In the genomic region with DNA sequence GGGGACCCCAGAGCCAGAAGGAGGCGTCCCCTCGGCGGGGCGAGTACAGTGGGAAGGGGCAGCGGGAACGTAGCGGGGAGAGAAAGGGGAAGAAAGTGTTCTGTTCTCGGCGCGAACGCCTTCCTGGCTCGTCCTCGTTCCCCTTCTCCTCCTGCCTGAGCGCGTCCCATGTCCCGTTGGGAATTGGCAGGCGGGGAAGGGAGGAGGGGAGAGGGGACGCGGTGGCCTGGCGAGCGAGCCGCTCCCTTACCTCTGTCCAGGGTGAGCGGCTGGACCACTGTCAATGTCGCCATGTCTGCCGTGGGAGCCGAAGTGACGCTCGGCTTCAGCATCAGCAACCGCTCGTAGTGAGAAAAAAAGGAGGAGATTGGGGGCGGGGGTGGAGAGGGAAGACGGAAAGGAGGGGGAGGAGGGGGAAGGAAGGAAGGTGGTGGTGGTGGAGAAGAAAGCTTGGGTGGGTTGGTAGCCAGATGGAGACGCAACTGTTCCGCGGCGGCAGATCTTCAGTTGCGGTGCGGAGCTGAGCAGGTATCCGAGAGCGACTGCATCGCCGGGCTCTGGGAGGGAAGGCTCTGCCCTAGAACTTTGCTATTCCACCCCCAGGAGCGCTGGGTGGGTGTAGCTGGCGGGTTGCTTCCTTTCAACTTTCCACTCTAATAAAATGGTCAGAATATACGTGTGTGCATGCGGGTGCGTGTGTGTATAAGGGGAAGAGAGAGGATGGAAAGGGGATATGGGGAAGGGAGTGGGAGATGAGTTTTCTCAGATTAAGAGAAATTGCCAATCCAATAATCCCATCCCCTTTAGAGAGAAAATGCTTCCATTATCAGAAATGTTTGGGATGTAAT, we compare ENCODE assay signal across 1 cellular context.
TF ChIP-seq lines count a peak whose summit lies in the region.

A gene with protein sequence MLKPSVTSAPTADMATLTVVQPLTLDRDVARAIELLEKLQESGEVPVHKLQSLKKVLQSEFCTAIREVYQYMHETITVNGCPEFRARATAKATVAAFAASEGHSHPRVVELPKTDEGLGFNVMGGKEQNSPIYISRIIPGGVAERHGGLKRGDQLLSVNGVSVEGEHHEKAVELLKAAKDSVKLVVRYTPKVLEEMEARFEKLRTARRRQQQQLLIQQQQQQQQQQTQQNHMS (minus strand): TSS at position 544 of the 848 bp plus-strand sequence. CDS start 212 bp downstream, at position 332.

TF ChIP-seq in SK-N-SH treated with all-trans-retinoic acid at 6 μM for 48 hours, 23 proteins besides CTCF, POLR2A, EP300 and RAD21 (continued from another document):
- TF ChIP-seq, protein P1, sequence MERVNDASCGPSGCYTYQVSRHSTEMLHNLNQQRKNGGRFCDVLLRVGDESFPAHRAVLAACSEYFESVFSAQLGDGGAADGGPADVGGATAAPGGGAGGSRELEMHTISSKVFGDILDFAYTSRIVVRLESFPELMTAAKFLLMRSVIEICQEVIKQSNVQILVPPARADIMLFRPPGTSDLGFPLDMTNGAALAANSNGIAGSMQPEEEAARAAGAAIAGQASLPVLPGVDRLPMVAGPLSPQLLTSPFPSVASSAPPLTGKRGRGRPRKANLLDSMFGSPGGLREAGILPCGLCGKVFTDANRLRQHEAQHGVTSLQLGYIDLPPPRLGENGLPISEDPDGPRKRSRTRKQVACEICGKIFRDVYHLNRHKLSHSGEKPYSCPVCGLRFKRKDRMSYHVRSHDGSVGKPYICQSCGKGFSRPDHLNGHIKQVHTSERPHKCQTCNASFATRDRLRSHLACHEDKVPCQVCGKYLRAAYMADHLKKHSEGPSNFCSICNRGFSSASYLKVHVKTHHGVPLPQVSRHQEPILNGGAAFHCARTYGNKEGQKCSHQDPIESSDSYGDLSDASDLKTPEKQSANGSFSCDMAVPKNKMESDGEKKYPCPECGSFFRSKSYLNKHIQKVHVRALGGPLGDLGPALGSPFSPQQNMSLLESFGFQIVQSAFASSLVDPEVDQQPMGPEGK (CRISPR knock-in tag; IDR thresholded peaks at IDR 0.05; ENCODE audit: borderline replicate concordance), result no peak
- TF ChIP-seq ZNF70 (CRISPR knock-in tag; IDR thresholded peaks at IDR 0.05), result no peak
- no peak for TF ChIP-seq RARB (CRISPR knock-in tag; IDR thresholded peaks at IDR 0.05)
- TF ChIP-seq ARNTL (CRISPR knock-in tag; IDR thresholded peaks at IDR 0.05; ENCODE audit: borderline replicate concordance, low read depth), result no peak
- no peak for TF ChIP-seq ESRRG (CRISPR knock-in tag; IDR thresholded peaks at IDR 0.05)
TF ChIP-seq in SK-N-SH treated with all-trans-retinoic acid at 6 μM for 48 hours: peak in this region for 0.
